ENCODE assay signal across 17 cellular contexts in the genomic region with DNA sequence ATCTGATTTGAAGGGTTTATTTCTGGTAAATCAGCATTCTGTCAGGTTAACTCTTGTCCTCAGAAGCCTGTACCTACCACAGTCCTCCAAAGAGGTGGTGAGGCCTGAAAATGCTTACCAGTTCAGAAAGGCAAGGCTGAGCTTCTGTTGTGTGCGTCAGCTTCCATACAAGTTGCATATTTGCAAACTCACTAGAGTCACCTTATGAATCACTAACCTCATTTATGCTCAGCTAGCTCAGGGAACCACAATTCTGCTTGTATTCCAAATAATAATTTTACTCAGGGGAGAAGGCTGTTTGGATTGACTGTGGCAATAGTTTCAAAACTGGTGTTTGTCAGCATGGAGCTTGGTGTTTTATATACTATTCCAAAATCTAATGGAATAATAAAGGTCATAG.
DNase-seq lines count a peak whose midpoint lies in the region; ATAC-seq, FAIRE-seq and TF ChIP-seq lines count a peak whose summit lies in the region.
"Had no signal": no experiment of that assay in that cellular context is flagged by ENCODE, and none has a peak within 500 bp of the region (broad histone marks: within the 10 kb centered on the region; RNA-seq: fewer than 3 reads in every experiment).

No MANE protein-coding gene starts in this region.

- peaks cover 2% of the 10 kb centered on the region in 2 donors for H3K9me3 Mint-ChIP-seq in activated T-cell treated with anti-CD3 and anti-CD28 coated beads, Interleukin-2, amount 50 U/mL, for 72 hours
- H3K9me3 Mint-ChIP-seq in astrocyte (ENCODE audit: unreplicated experiment) (no peaks in the 10 kb centered on the region), WTC11 (peaks cover 7% of the 10 kb centered on the region), mesothelial cell of epicardium (peaks cover 3% of the 10 kb centered on the region)

- H4K20me1 ChIP-seq in astrocyte (ENCODE audit: insufficient read depth, low read length) (no peaks in the 10 kb centered on the region), MM.1S (ENCODE audit: insufficient read depth, low read length) (no peaks in the 10 kb centered on the region)

- no peak overlapping the region for H3K4me3 ChIP-seq in astrocyte (ENCODE audit: insufficient read depth, low read depth, low read length)
- H3K4me3 ChIP-seq in MM.1S (ENCODE audit: low read length): no peak overlapping the region
- H3K4me3 ChIP-seq: A549, left ventricle myocardium inferior, PC-9 had no signal

- FAIRE-seq in astrocyte (lab: Jason Lieb, UNC): peak; percentile 97
- FAIRE-seq: A549 had no signal

- H3K4me3 Mint-ChIP-seq in activated T-cell treated with anti-CD3 and anti-CD28 coated beads, Interleukin-2, amount 50 U/mL, for 72 hours: no peak overlapping the region
- no peak overlapping the region for H3K4me3 Mint-ChIP-seq in astrocyte (ENCODE audit: unreplicated experiment)
- no peak overlapping the region for H3K4me3 Mint-ChIP-seq in WTC11
- no peak overlapping the region for H3K4me3 Mint-ChIP-seq in mesothelial cell of epicardium

- TF ChIP-seq CTCF in astrocyte (IDR thresholded peaks at IDR 0.05; ENCODE audit: insufficient read depth, low read depth, low read length) (no peak), WTC11 (IDR thresholded peaks at IDR 0.05) (no peak), MM.1S (IDR thresholded peaks at IDR 0.05; ENCODE audit: low read length) (no peak), mesothelial cell of epicardium (IDR thresholded peaks at IDR 0.05; ENCODE audit: unreplicated experiment) (no peak)

- H2AFZ ChIP-seq in astrocyte (ENCODE audit: low read depth, low read length): no peak overlapping the region
- H2AFZ ChIP-seq in MM.1S (ENCODE audit: low read length): no peak overlapping the region
- H2AFZ ChIP-seq: PC-9 had no signal

- peak; percentile 52 to 94 for ATAC-seq in activated T-cell treated with anti-CD3 and anti-CD28 coated beads, Interleukin-2, amount 50 U/mL, for 72 hours (replicated peaks in 1 of 2)
- ATAC-seq in WTC11: no peak
- no peak for ATAC-seq in GM21367 (IDR thresholded peaks at IDR 0.05; ENCODE audit: unreplicated experiment)

- H3K4me1 ChIP-seq in astrocyte (ENCODE audit: insufficient read depth, low read length) (peaks cover 27% of the 10 kb centered on the region), MM.1S (ENCODE audit: low read length) (no peaks in the 10 kb centered on the region)
- H3K4me1 ChIP-seq: left ventricle myocardium inferior had no signal

- no peaks in the 10 kb centered on the region for H3K9me2 ChIP-seq in MM.1S (replicated peaks; ENCODE audit: insufficient read depth, low read length)

- no peaks in the 10 kb centered on the region for H3K27me3 ChIP-seq in astrocyte (ENCODE audit: insufficient read depth, low read length)
- no peaks in the 10 kb centered on the region for H3K27me3 ChIP-seq in MM.1S (replicated peaks; ENCODE audit: insufficient read depth, low read length)

- peak overlapping the region; percentile 56 for H3K9ac ChIP-seq in astrocyte (ENCODE audit: low read length)
- no peak overlapping the region for H3K9ac ChIP-seq in MM.1S (ENCODE audit: low read length)

- H3K27ac ChIP-seq in astrocyte (ENCODE audit: low read depth, low read length): peak overlapping the region; percentile 83
- H3K27ac ChIP-seq in MM.1S (ENCODE audit: low read length): no peak overlapping the region
- H3K27ac ChIP-seq: left ventricle myocardium inferior, PC-9 had no signal

- peaks cover 1 to 2% of the 10 kb centered on the region in 2 donors for H3K36me3 Mint-ChIP-seq in activated T-cell treated with anti-CD3 and anti-CD28 coated beads, Interleukin-2, amount 50 U/mL, for 72 hours (ENCODE audit: insufficient read depth in 2 of 2)
- H3K36me3 Mint-ChIP-seq in astrocyte (ENCODE audit: low read depth, unreplicated experiment): peaks cover 32% of the 10 kb centered on the region
- H3K36me3 Mint-ChIP-seq in WTC11: no peaks in the 10 kb centered on the region
- no peaks in the 10 kb centered on the region for H3K36me3 Mint-ChIP-seq in mesothelial cell of epicardium

- H3F3A ChIP-seq in MM.1S (ENCODE audit: insufficient read depth, low read length): no peaks in the 10 kb centered on the region

- peak in 1 of 2 donors; percentile 15 for DNase-seq in activated T-cell treated with anti-CD3 and anti-CD28 coated beads, Interleukin-2, amount 50 U/mL, for 72 hours
- no peak for DNase-seq in activated T-cell treated with anti-CD3 and anti-CD28 coated beads, Interleukin-2, amount 50 U/mL, for 48 hours
- DNase-seq in astrocyte (ENCODE audit: low read depth) (peak; percentile 99), iris pigment epithelial cell (ENCODE audit: low read depth) (peak; percentile 97), WTC11 (ENCODE audit: low spot score) (no peak), MM.1S (no peak), mesothelial cell of epicardium (ENCODE audit: low spot score in 2 of 2, unreplicated experiment in 2 of 2) (no peak)
- DNase-seq: caudate nucleus; GF-D8; KBM-7; left ventricle myocardium inferior; NCI-H2171 treated with DMSO at 0.1 percent for 48 hours; stimulated activated CD4-positive, alpha-beta T cell treated with anti-CD3 and anti-CD28 coated beads, Interleukin-2, amount 100 ng/mL, for 24 hours; stimulated activated naive CD4-positive, alpha-beta T cell had no signal

- H3K27ac Mint-ChIP-seq in activated T-cell treated with anti-CD3 and anti-CD28 coated beads, Interleukin-2, amount 50 U/mL, for 72 hours: no peak overlapping the region
- peak overlapping the region; percentile 50 for H3K27ac Mint-ChIP-seq in astrocyte (ENCODE audit: unreplicated experiment)
- no peak overlapping the region for H3K27ac Mint-ChIP-seq in WTC11
- H3K27ac Mint-ChIP-seq in mesothelial cell of epicardium: no peak overlapping the region

- POLR2A ChIA-PET in WTC11 (lab: Charles Lee): no interaction called here

- H3K9me3 ChIP-seq in astrocyte (ENCODE audit: insufficient read depth, low read depth, low read length): no peaks in the 10 kb centered on the region
- no peaks in the 10 kb centered on the region for H3K9me3 ChIP-seq in MM.1S (replicated peaks; ENCODE audit: insufficient read depth, low read length)
- H3K9me3 ChIP-seq: A549, left ventricle myocardium inferior had no signal

- H3K4me1 Mint-ChIP-seq in activated T-cell treated with anti-CD3 and anti-CD28 coated beads, Interleukin-2, amount 50 U/mL, for 72 hours (ENCODE audit: low read depth): peaks cover under 1% of the 10 kb centered on the region
- H3K4me1 Mint-ChIP-seq in astrocyte (ENCODE audit: low read depth, unreplicated experiment) (peaks cover 22% of the 10 kb centered on the region), WTC11 (peaks cover 2% of the 10 kb centered on the region), mesothelial cell of epicardium (no peaks in the 10 kb centered on the region)

- H3K36me3 ChIP-seq in astrocyte (ENCODE audit: insufficient read depth, low read length): peaks cover 12% of the 10 kb centered on the region
- H3K36me3 ChIP-seq in MM.1S (replicated peaks; ENCODE audit: insufficient read depth, low read length): no peaks in the 10 kb centered on the region
- H3K36me3 ChIP-seq: left ventricle myocardium inferior had no signal

- H3K79me2 ChIP-seq in astrocyte (ENCODE audit: insufficient read depth, low read length) (no peaks in the 10 kb centered on the region), MM.1S (ENCODE audit: low read length) (no peaks in the 10 kb centered on the region)

- peaks cover 12% of the 10 kb centered on the region for H3K27me3 Mint-ChIP-seq in activated T-cell treated with anti-CD3 and anti-CD28 coated beads, Interleukin-2, amount 50 U/mL, for 72 hours (ENCODE audit: low read depth)
- H3K27me3 Mint-ChIP-seq in astrocyte (ENCODE audit: low read depth, unreplicated experiment) (no peaks in the 10 kb centered on the region), WTC11 (ENCODE audit: low read depth) (no peaks in the 10 kb centered on the region), mesothelial cell of epicardium (ENCODE audit: low read depth) (peaks cover 2% of the 10 kb centered on the region)

- CTCF ChIA-PET in WTC11 (lab: Charles Lee): no interaction called here

- H3K4me2 ChIP-seq in astrocyte (ENCODE audit: low read length): peak overlapping the region; percentile 43
- no peak overlapping the region for H3K4me2 ChIP-seq in MM.1S (ENCODE audit: low read depth, low read length)
- H3K4me2 ChIP-seq: A549, PC-9 had no signal

TF ChIP-seq in WTC11, 78 proteins besides CTCF, POLR2A, EP300 and RAD21:
- TF ChIP-seq JAZF1 (CRISPR knock-in tag; IDR thresholded peaks at IDR 0.05) (no peak), MAX (CRISPR knock-in tag; IDR thresholded peaks at IDR 0.05) (no peak)
- TF ChIP-seq, protein P1, sequence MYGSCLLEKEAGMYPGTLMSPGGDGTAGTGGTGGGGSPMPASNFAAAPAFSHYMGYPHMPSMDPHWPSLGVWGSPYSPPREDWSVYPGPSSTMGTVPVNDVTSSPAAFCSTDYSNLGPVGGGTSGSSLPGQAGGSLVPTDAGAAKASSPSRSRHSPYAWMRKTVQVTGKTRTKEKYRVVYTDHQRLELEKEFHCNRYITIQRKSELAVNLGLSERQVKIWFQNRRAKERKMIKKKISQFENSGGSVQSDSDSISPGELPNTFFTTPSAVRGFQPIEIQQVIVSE (CRISPR knock-in tag; IDR thresholded peaks at IDR 0.05; ENCODE audit: borderline replicate concordance): no peak

Comparison
In these comparisons a context has a peak if more than half of its experiments do, and no peak if none do; other contexts are left out.
1. ATAC-seq: peak in activated T-cell treated with anti-CD3 and anti-CD28 coated beads, Interleukin-2, amount 50 U/mL, for 72 hours (2 of 2); none in WTC11 (single experiment) and GM21367 (single experiment).
2. DNase-seq: peak in astrocyte (single experiment) and iris pigment epithelial cell (single experiment); none in activated T-cell treated with anti-CD3 and anti-CD28 coated beads, Interleukin-2, amount 50 U/mL, for 48 hours (0 of 2), WTC11 (single experiment), MM.1S (single experiment) and mesothelial cell of epicardium (0 of 2).